ENCODE assay signal across 8 cellular contexts in the genomic region with DNA sequence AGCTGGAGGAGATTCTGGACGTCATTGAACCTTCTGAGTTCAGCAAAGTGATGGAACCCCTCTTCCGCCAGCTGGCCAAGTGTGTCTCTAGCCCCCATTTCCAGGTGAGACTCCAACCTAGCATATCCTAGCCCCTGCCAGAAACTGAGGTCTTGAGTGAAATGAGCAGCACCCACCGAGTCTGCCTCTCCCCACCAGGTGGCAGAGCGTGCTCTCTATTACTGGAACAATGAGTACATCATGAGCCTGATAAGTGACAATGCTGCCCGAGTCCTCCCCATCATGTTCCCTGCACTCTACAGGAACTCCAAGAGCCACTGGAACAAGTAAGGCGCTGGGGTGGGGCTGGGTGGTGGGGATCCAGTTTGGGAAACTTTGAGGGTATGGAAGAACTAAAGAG. TPM values are rescaled to one million over a fixed set of nuclear protein-coding genes. Genes with fewer than 3 reads are reported as not detected.
A peak's percentile ranks its signal among the peaks of the same experiment; 100 is the strongest.
DNase-seq lines count a peak whose midpoint lies in the region; ATAC-seq, FAIRE-seq and TF ChIP-seq lines count a peak whose summit lies in the region.

No MANE protein-coding gene starts in this region.

- H3K27ac ChIP-seq in OCI-LY1 (ENCODE audit: low read depth, low read length, poor library complexity, severe bottlenecking), result peak overlapping the region; percentile 9
- no peak overlapping the region for H3K27ac ChIP-seq in astrocyte (ENCODE audit: low read depth, low read length)

- ATAC-seq in HG02763 (IDR thresholded peaks at IDR 0.05; ENCODE audit: unreplicated experiment), result no peak

- H3K4me3 ChIP-seq in OCI-LY1 (ENCODE audit: low read depth, low read length, poor library complexity, severe bottlenecking) (no peak overlapping the region), astrocyte (ENCODE audit: insufficient read depth, low read depth, low read length) (no peak overlapping the region)

- no peaks in the 10 kb centered on the region for H4K20me1 ChIP-seq in OCI-LY1 (ENCODE audit: insufficient read depth, low read length)
- H4K20me1 ChIP-seq in astrocyte (ENCODE audit: insufficient read depth, low read length), result peaks cover 25% of the 10 kb centered on the region

- H3K36me3 ChIP-seq in OCI-LY1 (ENCODE audit: insufficient read depth, low read length) (peaks cover 66% of the 10 kb centered on the region), astrocyte (ENCODE audit: insufficient read depth, low read length) (peaks cover 39% of the 10 kb centered on the region)

- H3F3A ChIP-seq in OCI-LY1 (ENCODE audit: insufficient read depth, low read length), result no peaks in the 10 kb centered on the region

- H3K27me3 ChIP-seq in OCI-LY1 (ENCODE audit: insufficient read depth, low read length) (no peaks in the 10 kb centered on the region), astrocyte (ENCODE audit: insufficient read depth, low read length) (no peaks in the 10 kb centered on the region)

- H3K4me1 ChIP-seq in OCI-LY1 (ENCODE audit: insufficient read depth, low read length, severe bottlenecking), result peaks cover 12% of the 10 kb centered on the region
- H3K4me1 ChIP-seq in astrocyte (ENCODE audit: insufficient read depth, low read length), result peaks cover 12% of the 10 kb centered on the region

- TF ChIP-seq CTCF in GM10248 (IDR thresholded peaks at IDR 0.05; ENCODE audit: control extremely low read depth, extremely low read depth, low read depth, missing control alignments) (peak; percentile 46), OCI-LY1 (IDR thresholded peaks at IDR 0.05; ENCODE audit: low read length) (peak; percentile 71), astrocyte (IDR thresholded peaks at IDR 0.05; ENCODE audit: insufficient read depth, low read depth, low read length) (peak; percentile 35)

- H3K79me2 ChIP-seq in OCI-LY1 (ENCODE audit: insufficient read depth, low read length), result no peaks in the 10 kb centered on the region
- H3K79me2 ChIP-seq in astrocyte (ENCODE audit: insufficient read depth, low read length), result peaks cover 29% of the 10 kb centered on the region

- POLR2A ChIA-PET in GM10248 (lab: Yijun Ruan, JAX), result no interaction called here

- H3K4me1 Mint-ChIP-seq in astrocyte (ENCODE audit: low read depth, unreplicated experiment), result peaks cover 5% of the 10 kb centered on the region

- no peaks in the 10 kb centered on the region for H3K9me3 Mint-ChIP-seq in astrocyte (ENCODE audit: unreplicated experiment)

- CTCF ChIA-PET in GM10248 (lab: Yijun Ruan, JAX), result interaction anchor here (1.0 to 2.0 kb wide), 4 partner anchors 10 to 135 kb away, joined by 3 to 8 read pairs (median 6); no protein-coding TSS in a partner anchor

- DNase-seq in 8988T (peak; percentile 63), GM10248 (ENCODE audit: extremely low spot score) (peak; percentile 32), astrocyte (ENCODE audit: low read depth) (no peak), medulla oblongata (ENCODE audit: extremely low spot score) (peak; percentile 26), frontal cortex (ENCODE audit: low spot score in 2 of 2) (no peak), cortex of kidney (lab: John Stamatoyannopoulos, UW) (no peak)

- no peaks in the 10 kb centered on the region for H3K9me3 ChIP-seq in OCI-LY1 (ENCODE audit: low read length)
- no peaks in the 10 kb centered on the region for H3K9me3 ChIP-seq in astrocyte (ENCODE audit: insufficient read depth, low read depth, low read length)

- H3K27ac Mint-ChIP-seq in astrocyte (ENCODE audit: unreplicated experiment), result peak overlapping the region; percentile 47

- no peaks in the 10 kb centered on the region for H3K27me3 Mint-ChIP-seq in astrocyte (ENCODE audit: low read depth, unreplicated experiment)

- H3K36me3 Mint-ChIP-seq in astrocyte (ENCODE audit: low read depth, unreplicated experiment), result peaks cover 14% of the 10 kb centered on the region

- no peak overlapping the region for H3K4me3 Mint-ChIP-seq in astrocyte (ENCODE audit: unreplicated experiment)

- H2AFZ ChIP-seq in OCI-LY1 (ENCODE audit: low read length) (no peak overlapping the region), astrocyte (ENCODE audit: low read depth, low read length) (no peak overlapping the region)

- FAIRE-seq in astrocyte (lab: Jason Lieb, UNC) (no peak), frontal cortex (lab: Jason Lieb, UNC) (no peak)

- no peak overlapping the region for H3K4me2 ChIP-seq in OCI-LY1 (ENCODE audit: low read length)
- no peak overlapping the region for H3K4me2 ChIP-seq in astrocyte (ENCODE audit: low read length)

- H3K9ac ChIP-seq in OCI-LY1 (ENCODE audit: low read length) (no peak overlapping the region), astrocyte (ENCODE audit: low read length) (no peak overlapping the region)

- no peaks in the 10 kb centered on the region for H3K9me2 ChIP-seq in OCI-LY1 (ENCODE audit: low read depth, low read length)

RNA-seq across cellular contexts. Expression of a gene that starts 4.6 kb away (rescaled TPM):
- total RNA-seq in astrocyte (54.2 and 55.9 TPM in 2 replicates), frontal cortex (31.4 TPM)

RNA-seq across cellular contexts. Expression of a gene that starts 4.9 kb away (rescaled TPM):
- total RNA-seq in astrocyte (67.4 and 69.6 TPM in 2 replicates), frontal cortex (164 TPM)

RNA-seq across cellular contexts. Expression of a gene that starts 12.3 kb away (rescaled TPM):
- 68.6 and 77.9 TPM in 2 replicates for total RNA-seq in astrocyte
- 60.3 TPM for total RNA-seq in frontal cortex

RNA-seq across cellular contexts. Expression of a gene that starts 24.8 kb away (rescaled TPM):
- 48.0 and 53.0 TPM in 2 replicates for total RNA-seq in astrocyte
- 37.5 TPM for total RNA-seq in frontal cortex

RNA-seq across cellular contexts. Expression of a gene that starts 30.1 kb away (rescaled TPM):
- total RNA-seq in astrocyte, result 22.7 and 27.1 TPM in 2 replicates
- 25.3 TPM for total RNA-seq in frontal cortex

Comparison
In these comparisons a context has a peak if more than half of its experiments do, and no peak if none do; other contexts are left out.
1. DNase-seq: peak in 8988T (single experiment), GM10248 (single experiment) and medulla oblongata (single experiment); none in astrocyte (single experiment), frontal cortex (0 of 2) and cortex of kidney (single experiment).
2. Peak in every context shown above with its lines, with median percentiles within 50 percentile points of each other: CTCF ChIP-seq.